10 cellular contexts compared by ENCODE assay signal in genomic region chr16:68235105-68235881, GRCh38. TPM values are rescaled to one million over a fixed set of nuclear protein-coding genes. Genes with fewer than 3 reads are reported as not detected.
DNase-seq lines count a peak whose midpoint lies in the region; ATAC-seq and TF ChIP-seq lines count a peak whose summit lies in the region.
"Had no signal": no experiment of that assay in that cellular context is flagged by ENCODE, and none has a peak within 500 bp of the region (broad histone marks: within the 10 kb centered on the region; RNA-seq: fewer than 3 reads in every experiment).

No MANE protein-coding gene starts in this region.

- H3K79me2 ChIP-seq in H9 (ENCODE audit: insufficient read depth, low read length), result no peaks in the 10 kb centered on the region; the same call in 1 of the 2 replicates

- H2AFZ ChIP-seq in H9 (ENCODE audit: low read length), result no peak overlapping the region

- H3K9me3 ChIP-seq in H9 (ENCODE audit: control insufficient read depth, low read depth, low read length) (no peaks in the 10 kb centered on the region), Panc1 (ENCODE audit: control insufficient read depth, insufficient read depth, low read depth, low read length) (no peaks in the 10 kb centered on the region), gastroesophageal sphincter (no peaks in the 10 kb centered on the region), prostate gland (no peaks in the 10 kb centered on the region)

- H2BK5ac ChIP-seq in H9 (ENCODE audit: insufficient read length, low read length), result no peak overlapping the region

- TF ChIP-seq CTCF in H9 (conservative IDR thresholded peaks at IDR 0.05) (peak; percentile 51), Panc1 (IDR thresholded peaks at IDR 0.05) (peak; percentile 67), gastroesophageal sphincter (IDR thresholded peaks at IDR 0.05) (no peak), prostate gland (IDR thresholded peaks at IDR 0.05) (peak in 3 of 4 experiments; percentile 13 to 43 (median 32))

- H3K79me1 ChIP-seq in H9 (ENCODE audit: insufficient read depth, low read depth, low read length, poor library complexity, severe bottlenecking), result no peaks in the 10 kb centered on the region

- H3K27me3 ChIP-seq in H9 (ENCODE audit: insufficient read depth, low read length), result no peaks in the 10 kb centered on the region
- no peaks in the 10 kb centered on the region for H3K27me3 ChIP-seq in Panc1 (ENCODE audit: control insufficient read depth, insufficient read depth, low read length)
- no peaks in the 10 kb centered on the region for H3K27me3 ChIP-seq in gastroesophageal sphincter
- no peaks in the 10 kb centered on the region for H3K27me3 ChIP-seq in prostate gland (replicated peaks; ENCODE audit: insufficient read depth)

- peaks cover 8 to 31% (median 31%) of the 10 kb centered on the region in 3 experiments for H3K36me3 Mint-ChIP-seq in H9 (ENCODE audit: insufficient read depth in 1 of 3, low read depth in 3 of 3)

- H3K4me1 ChIP-seq in H9 (ENCODE audit: insufficient read depth, low read length) (no peaks in the 10 kb centered on the region; the same call in 1 of the 2 replicates), Panc1 (ENCODE audit: control insufficient read depth, insufficient read depth, low read length) (peaks cover 8% of the 10 kb centered on the region), gastroesophageal sphincter (peaks cover 0 to 42% (median 9%) of the 10 kb centered on the region in 3 donors), prostate gland (replicated peaks) (peaks cover 22% of the 10 kb centered on the region)

- peak overlapping the region; percentile 61 to 96 (median 89); a peak in 4 of 7 replicates for H3K27ac Mint-ChIP-seq in H9

- H2BK120ac ChIP-seq in H9 (ENCODE audit: low read depth, low read length, poor library complexity, severe bottlenecking), result no peak overlapping the region

- no peak overlapping the region for H4K8ac ChIP-seq in H9 (replicated peaks; ENCODE audit: insufficient read length, low read depth, low read length)

- no peak overlapping the region for H2AK5ac ChIP-seq in H9 (ENCODE audit: insufficient read length, low read length)

- H2BK20ac ChIP-seq in H9 (ENCODE audit: low read depth, low read length, poor library complexity, severe bottlenecking), result no peak overlapping the region

- no peak for TF ChIP-seq POLR2A in gastroesophageal sphincter (IDR thresholded peaks at IDR 0.05)
- no peak for TF ChIP-seq POLR2A in prostate gland (IDR thresholded peaks at IDR 0.05)

- peaks cover 19% of the 10 kb centered on the region for H3K23me2 ChIP-seq in H9 (ENCODE audit: insufficient read length, low read depth, low read length, poor library complexity, severe bottlenecking)

- H3K23ac ChIP-seq in H9 (ENCODE audit: insufficient read length, low read depth, low read length), result no peak overlapping the region

- H3K27me3 Mint-ChIP-seq in H9 (ENCODE audit: low read depth), result peaks cover 6% of the 10 kb centered on the region
- H3K27me3 Mint-ChIP-seq: stimulated activated naive CD8-positive, alpha-beta T cell treated with anti-CD3 and anti-CD28 coated beads, Interleukin-15, Interleukin-2, amounts not matched to agents 100 ng/mL and 50 ng/mL, for 24 hours had no signal

- H3K4me3 ChIP-seq in Panc1 (ENCODE audit: low read depth in 2 of 2, low read length in 2 of 2) (peak overlapping the region; percentile 62 to 76), gastroesophageal sphincter (peak overlapping the region in 1 of 2 donors; percentile 70), prostate gland (peak overlapping the region; percentile 52 to 55)

- H3K18ac ChIP-seq in H9 (ENCODE audit: insufficient read length, low read depth, low read length), result peak overlapping the region; percentile 61

- peak; percentile 6; the same call in 1 of the 2 replicates for ATAC-seq in Panc1
- no peak for ATAC-seq in gastroesophageal sphincter
- no peak for ATAC-seq in GM21717 (IDR thresholded peaks at IDR 0.05; ENCODE audit: unreplicated experiment)

- no peak overlapping the region for H3K4ac ChIP-seq in H9 (ENCODE audit: low read depth, low read length)

- H4K91ac ChIP-seq in H9 (ENCODE audit: insufficient read length, low read depth, low read length), result no peak overlapping the region

- intact Hi-C loops in Panc1 (cut with micrococcal nuclease; ENCODE audit: unreplicated experiment) (no loop called here), prostate gland (cut with DNase I) (no loop called here)

- H3K36me3 ChIP-seq in Panc1 (ENCODE audit: control insufficient read depth, insufficient read depth, low read length) (no peaks in the 10 kb centered on the region; the same call in 1 of the 2 replicates), gastroesophageal sphincter (peaks cover 0 to 22% of the 10 kb centered on the region in 2 donors), prostate gland (peaks cover 1 to 16% of the 10 kb centered on the region in 2 donors)

- no peaks in the 10 kb centered on the region for H4K20me1 ChIP-seq in H9 (ENCODE audit: control insufficient read depth, insufficient read depth, insufficient read length)

- no peak overlapping the region for H2BK15ac ChIP-seq in H9 (ENCODE audit: low read depth, low read length)

- WGBS in H9 (ENCODE audit: extremely low coverage, insufficient read length, low lambda C conversion rate), result no CpG with 5 or more reads among the region's 73 CpGs
- 47% methylated on average over 8 of the region's 73 CpGs; no CpG with 5 or more reads in 1 of the 2 donors for WGBS in gastroesophageal sphincter (ENCODE audit: low coverage in 1 of 2), 2 donors
- WGBS in prostate gland, result 32% methylated on average over 73 of the region's 73 CpGs

- in situ Hi-C loops in Panc1 (cut with HindIII; ENCODE audit: low pct_unique_long_range_greater_than_20kb, low sequenced_read_pairs), result no loop called here

- no peak overlapping the region for H3K56ac ChIP-seq in H9 (ENCODE audit: insufficient read length, low read depth, low read length)

- H3K4me1 Mint-ChIP-seq in H9, result peaks cover 29 to 33% of the 10 kb centered on the region in 2 experiments

- H4K5ac ChIP-seq in H9 (ENCODE audit: insufficient read length, low read depth, low read length), result no peak overlapping the region

- no TSS peak for BruUV-seq in Panc1 (replicated peaks; lab: Mats Ljungman, UMichigan)

- peak overlapping the region; percentile 84 for H3K14ac ChIP-seq in H9 (ENCODE audit: insufficient read depth, low read length)

- H3T11ph ChIP-seq in H9 (ENCODE audit: low read length), result no peak overlapping the region

- H3K4me2 ChIP-seq in H9 (ENCODE audit: insufficient read depth, insufficient read length, low read length), result peak overlapping the region; percentile 69
- H3K4me2 ChIP-seq: KMS-11 had no signal

- H3K9me3 Mint-ChIP-seq in H9, result no peaks in the 10 kb centered on the region; a peak in 1 of 5 replicates
- H3K9me3 Mint-ChIP-seq: stimulated activated naive CD8-positive, alpha-beta T cell treated with anti-CD3 and anti-CD28 coated beads, Interleukin-15, Interleukin-2, amounts not matched to agents 100 ng/mL and 50 ng/mL, for 24 hours had no signal

- CTCF ChIA-PET in Panc1 (lab: Charles Lee), result no interaction called here

- POLR2A ChIA-PET in Panc1 (lab: Charles Lee), result no interaction called here

- no peak overlapping the region for H3K27ac ChIP-seq in H9 (ENCODE audit: insufficient read length, low read depth, low read length)
- peak overlapping the region; percentile 71 for H3K27ac ChIP-seq in Panc1 (ENCODE audit: low read length)
- H3K27ac ChIP-seq in gastroesophageal sphincter, result peak overlapping the region in 3 of 4 donors; percentile 40 to 88 (median 86)
- H3K27ac ChIP-seq in prostate gland, result peak overlapping the region; percentile 95
- H3K27ac ChIP-seq: KMS-11 had no signal

- H3K4me3 Mint-ChIP-seq in H9, result peak overlapping the region; percentile 80 to 89

- DNase-seq in H9, result peak; percentile 64
- no peak for DNase-seq in Panc1 (ENCODE audit: low read depth, low spot score)
- DNase-seq in prostate gland (ENCODE audit: low spot score), result peak; percentile 68
- no peak for DNase-seq in C1 segment of cervical spinal cord (lab: John Stamatoyannopoulos, UW)
- DNase-seq in DMS 273 treated with DMSO at 0.1 percent for 48 hours (lab: John Stamatoyannopoulos, UW), result no peak
- no peak for DNase-seq in HUDEP-2 (lab: John Stamatoyannopoulos, UW; ENCODE audit: unreplicated experiment in 76 of 76)

- H3K9ac ChIP-seq in H9 (ENCODE audit: extremely low read depth, insufficient read length, low read length), result peak overlapping the region; percentile 72
- H3K9ac ChIP-seq: KMS-11 had no signal

- no peak overlapping the region for H2BK12ac ChIP-seq in H9 (ENCODE audit: insufficient read length, low read depth, low read length)

- TF ChIP-seq EP300 in gastroesophageal sphincter (IDR thresholded peaks at IDR 0.05), result no peak

RNA-seq across cellular contexts. Expression of gene ESRP2, which starts 0.6 kb away (rescaled TPM):
- total RNA-seq in H9 (2021), result 59.3 and 59.5 TPM in 2 replicates
- 27.0 TPM for total RNA-seq in Panc1 (2021; ENCODE audit: unreplicated experiment)
- polyA plus RNA-seq in Panc1 (2012; ENCODE audit: insufficient read length), result 18.5 TPM
- total RNA-seq in gastroesophageal sphincter, result 1 to 10 TPM in 1 of 4 donors, under 1 TPM in 1, not detected in 2; 0.13 to 2.9 TPM
- total RNA-seq in prostate gland, result 10 to 100 TPM; 24.5 to 48.1 TPM

RNA-seq across cellular contexts. Expression of gene PLA2G15, which starts 9.9 kb away (rescaled TPM):
- 11.0 TPM in 2 replicates for total RNA-seq in H9 (2021)
- total RNA-seq in Panc1 (2021; ENCODE audit: unreplicated experiment), result 14.3 TPM
- polyA plus RNA-seq in Panc1 (2012; ENCODE audit: insufficient read length), result 14.7 TPM
- total RNA-seq in gastroesophageal sphincter, result 10 to 100 TPM in 3 of 4 donors, 1 to 10 TPM in 1; 4.5 to 18.0 (median 11.7) TPM
- 10 to 100 TPM; 15.7 to 39.5 TPM for total RNA-seq in prostate gland

RNA-seq across cellular contexts. Expression of gene SLC7A6, which starts 29.0 kb away (rescaled TPM):
- total RNA-seq in H9 (2021) (20.1 and 21.1 TPM in 2 replicates), Panc1 (2021; ENCODE audit: unreplicated experiment) (58.9 TPM), gastroesophageal sphincter (10 to 100 TPM; 19.1 to 51.5 (median 33.7) TPM), prostate gland (10 to 100 TPM; 12.8 to 30.5 TPM)
- polyA plus RNA-seq in Panc1 (2012; ENCODE audit: insufficient read length), result 34.4 TPM

Comparison
In these comparisons a context has a peak if more than half of its experiments do, and no peak if none do; other contexts are left out.
1. DNase-seq: peak in H9 (single experiment) and prostate gland (single experiment); none in Panc1 (single experiment), C1 segment of cervical spinal cord (0 of 14), DMS 273 treated with DMSO at 0.1 percent for 48 hours (single experiment) and HUDEP-2 (0 of 76).
2. CTCF ChIP-seq: peak in H9 (single experiment), Panc1 (single experiment) and prostate gland (3 of 4); none in gastroesophageal sphincter (0 of 4).